8 cellular contexts compared by ENCODE assay signal in genomic region chr6:16420332-16420714, GRCh38.
DNase-seq lines count a peak whose midpoint lies in the region; ATAC-seq and TF ChIP-seq lines count a peak whose summit lies in the region.

No MANE protein-coding gene starts in this region.

- H4K20me1 ChIP-seq in DOHH2 (ENCODE audit: control insufficient read depth, insufficient read depth, low read depth, low read length) (no peaks in the 10 kb centered on the region), OCI-LY1 (ENCODE audit: insufficient read depth, low read length) (no peaks in the 10 kb centered on the region), neural progenitor cell (ENCODE audit: low read depth) (no peaks in the 10 kb centered on the region), mammary epithelial cell (ENCODE audit: insufficient read depth, low read length) (no peaks in the 10 kb centered on the region)

- H3K4me2 ChIP-seq in DOHH2 (ENCODE audit: low read length) (peak overlapping the region; percentile 79), OCI-LY1 (ENCODE audit: low read length) (no peak overlapping the region; the same call in 1 of the 2 replicates), neural progenitor cell (no peak overlapping the region), mammary epithelial cell (ENCODE audit: insufficient read depth, low read depth, low read length) (no peak overlapping the region)

- intact Hi-C loops in left lung (cut with DNase I): no loop called here
- intact Hi-C loops in mammary epithelial cell (cut with micrococcal nuclease): no loop called here

- H3K4me1 ChIP-seq in DOHH2 (ENCODE audit: control insufficient read depth, low read length) (peaks cover 71% of the 10 kb centered on the region), OCI-LY1 (ENCODE audit: insufficient read depth, low read length, severe bottlenecking) (peaks cover 21% of the 10 kb centered on the region), left lung (peaks cover 11 to 13% of the 10 kb centered on the region in 2 donors), neural progenitor cell (no peaks in the 10 kb centered on the region), mammary epithelial cell (ENCODE audit: insufficient read depth, low read length) (no peaks in the 10 kb centered on the region)

- H3K27ac ChIP-seq in DOHH2 (ENCODE audit: low read depth, low read length) (peak overlapping the region; percentile 98), OCI-LY1 (ENCODE audit: low read depth, low read length, poor library complexity, severe bottlenecking) (peak overlapping the region; percentile 83), left lung (peak overlapping the region; percentile 53 to 59), neural progenitor cell (no peak overlapping the region), mammary epithelial cell (ENCODE audit: insufficient read depth, low read depth, low read length) (no peak overlapping the region)

- no peak for ATAC-seq in left lung

- no peak overlapping the region for H3K9ac ChIP-seq in OCI-LY1 (ENCODE audit: low read length)
- no peak overlapping the region for H3K9ac ChIP-seq in neural progenitor cell
- no peak overlapping the region for H3K9ac ChIP-seq in mammary epithelial cell (ENCODE audit: insufficient read depth, low read length)

- in situ Hi-C loops in mammary epithelial cell (cut with MboI; ENCODE audit: low sequenced_read_pairs in 2 of 2): no loop called here

- WGBS in mammary epithelial cell (ENCODE audit: low coverage, missing lambda C conversion rate): 83% methylated on average over 2 of the region's 2 CpGs

- H3K9me3 Mint-ChIP-seq in HFFc6: no peaks in the 10 kb centered on the region
- H3K9me3 Mint-ChIP-seq in neural progenitor cell: no peaks in the 10 kb centered on the region

- no peak for DNase-seq in HFFc6
- DNase-seq in left lung: no peak
- no peak for DNase-seq in NCI-H2196 treated with DMSO at 0.1 percent for 48 hours (lab: John Stamatoyannopoulos, UW; ENCODE audit: unreplicated experiment)
- DNase-seq in DMS153 treated with DMSO at 0.1 percent for 48 hours (lab: John Stamatoyannopoulos, UW; ENCODE audit: unreplicated experiment): no peak
- no peak for DNase-seq in neural progenitor cell (ENCODE audit: low spot score)
- no peak for DNase-seq in mammary epithelial cell

- CTCF ChIA-PET in mammary epithelial cell (lab: Charles Lee; ENCODE audit: low non-redundant PET): no interaction called here

- H3K27me3 ChIP-seq in DOHH2 (ENCODE audit: control insufficient read depth, low read length) (no peaks in the 10 kb centered on the region), OCI-LY1 (ENCODE audit: insufficient read depth, low read length) (0 out of 2 replicates have a peak, but pooled peaks cover 4% of the 10 kb centered on the region), left lung (no peaks in the 10 kb centered on the region), neural progenitor cell (no peaks in the 10 kb centered on the region), mammary epithelial cell (ENCODE audit: insufficient read depth, low read length) (no peaks in the 10 kb centered on the region)

- peaks cover 18% of the 10 kb centered on the region for H3F3A ChIP-seq in DOHH2 (ENCODE audit: control insufficient read depth, insufficient read depth)
- no peaks in the 10 kb centered on the region for H3F3A ChIP-seq in OCI-LY1 (ENCODE audit: insufficient read depth, low read length)
- H3F3A ChIP-seq in neural progenitor cell (ENCODE audit: low read depth): no peaks in the 10 kb centered on the region

- H3K4me3 Mint-ChIP-seq in HFFc6 (peak overlapping the region; percentile 79; the same call in 1 of the 2 replicates), neural progenitor cell (no peak overlapping the region)

- H3K27ac Mint-ChIP-seq in HFFc6 (peak overlapping the region; percentile 90), neural progenitor cell (no peak overlapping the region)

- no peaks in the 10 kb centered on the region for H3K27me3 Mint-ChIP-seq in HFFc6 (ENCODE audit: insufficient read depth)
- peaks cover 3% of the 10 kb centered on the region for H3K27me3 Mint-ChIP-seq in neural progenitor cell (ENCODE audit: insufficient read depth, low read depth)

- no peak overlapping the region for H2AFZ ChIP-seq in OCI-LY1 (ENCODE audit: low read length)
- H2AFZ ChIP-seq in neural progenitor cell (replicated peaks): no peak overlapping the region
- H2AFZ ChIP-seq in mammary epithelial cell (ENCODE audit: low read depth, low read length): no peak overlapping the region

- H3K4me1 Mint-ChIP-seq in HFFc6 (ENCODE audit: low read depth): peaks cover 36% of the 10 kb centered on the region
- peaks cover 15% of the 10 kb centered on the region for H3K4me1 Mint-ChIP-seq in neural progenitor cell

- no peaks in the 10 kb centered on the region for H3K9me2 ChIP-seq in DOHH2 (replicated peaks; ENCODE audit: control insufficient read depth, low read length)
- H3K9me2 ChIP-seq in OCI-LY1 (ENCODE audit: low read depth, low read length): no peaks in the 10 kb centered on the region

- no peaks in the 10 kb centered on the region for H3K36me3 Mint-ChIP-seq in HFFc6 (ENCODE audit: low read depth)
- H3K36me3 Mint-ChIP-seq in neural progenitor cell: no peaks in the 10 kb centered on the region

- H3K9me3 ChIP-seq in DOHH2 (ENCODE audit: control insufficient read depth, insufficient read depth, low read length) (no peaks in the 10 kb centered on the region), OCI-LY1 (ENCODE audit: low read length) (no peaks in the 10 kb centered on the region), left lung (no peaks in the 10 kb centered on the region), neural progenitor cell (ENCODE audit: low read depth) (no peaks in the 10 kb centered on the region), mammary epithelial cell (replicated peaks; ENCODE audit: insufficient read depth, low read length) (no peaks in the 10 kb centered on the region)

- H3K4me3 ChIP-seq in DOHH2 (ENCODE audit: low read length) (peak overlapping the region; percentile 64), OCI-LY1 (ENCODE audit: low read depth, low read length, poor library complexity, severe bottlenecking) (no peak overlapping the region), left lung (no peak overlapping the region), neural progenitor cell (no peak overlapping the region), mammary epithelial cell (replicated peaks in 1 of 3; ENCODE audit: insufficient read depth in 1 of 3, low read depth in 2 of 3, low read length in 3 of 3) (no peak overlapping the region)

- H3K79me2 ChIP-seq in DOHH2 (ENCODE audit: control insufficient read depth, low read length) (peaks cover 3% of the 10 kb centered on the region; the same call in 1 of the 2 replicates), OCI-LY1 (ENCODE audit: insufficient read depth, low read length) (no peaks in the 10 kb centered on the region), neural progenitor cell (ENCODE audit: low read depth) (no peaks in the 10 kb centered on the region), mammary epithelial cell (ENCODE audit: insufficient read depth, low read length) (no peaks in the 10 kb centered on the region)

- no peaks in the 10 kb centered on the region for H3K36me3 ChIP-seq in DOHH2 (ENCODE audit: control insufficient read depth, low read length)
- no peaks in the 10 kb centered on the region for H3K36me3 ChIP-seq in OCI-LY1 (ENCODE audit: insufficient read depth, low read length)
- no peaks in the 10 kb centered on the region for H3K36me3 ChIP-seq in left lung
- H3K36me3 ChIP-seq in neural progenitor cell: no peaks in the 10 kb centered on the region
- H3K36me3 ChIP-seq in mammary epithelial cell (ENCODE audit: insufficient read depth, low read length): no peaks in the 10 kb centered on the region

- TF ChIP-seq CTCF in DOHH2 (IDR thresholded peaks at IDR 0.05; ENCODE audit: low read depth, low read length, poor library complexity, severe bottlenecking) (no peak), HFFc6 (IDR thresholded peaks at IDR 0.05) (no peak), OCI-LY1 (IDR thresholded peaks at IDR 0.05; ENCODE audit: low read length) (no peak), left lung (IDR thresholded peaks at IDR 0.05) (no peak), neural progenitor cell (IDR thresholded peaks at IDR 0.05) (no peak), mammary epithelial cell (conservative IDR thresholded peaks at IDR 0.05 in 1 of 2, IDR thresholded peaks at IDR 0.05 in 1 of 2; ENCODE audit: extremely low read depth in 1 of 2, insufficient read depth in 1 of 2, low read depth in 1 of 2, low read length in 2 of 2) (no peak)

- no TSS peak for BruUV-seq in mammary epithelial cell (replicated peaks; lab: Mats Ljungman, UMichigan)

- dilution Hi-C loops in mammary epithelial cell (cut with HindIII; ENCODE audit: low sequenced_read_pairs): no loop called here

Comparison
In these comparisons a context has a peak if more than half of its experiments do, and no peak if none do; other contexts are left out.
1. H3K27ac ChIP-seq: peak in DOHH2 (single experiment), OCI-LY1 (single experiment) and left lung (2 of 2); none in neural progenitor cell (single experiment) and mammary epithelial cell (single experiment).